ENCODE assay signal across 20 cellular contexts in the genomic region with DNA sequence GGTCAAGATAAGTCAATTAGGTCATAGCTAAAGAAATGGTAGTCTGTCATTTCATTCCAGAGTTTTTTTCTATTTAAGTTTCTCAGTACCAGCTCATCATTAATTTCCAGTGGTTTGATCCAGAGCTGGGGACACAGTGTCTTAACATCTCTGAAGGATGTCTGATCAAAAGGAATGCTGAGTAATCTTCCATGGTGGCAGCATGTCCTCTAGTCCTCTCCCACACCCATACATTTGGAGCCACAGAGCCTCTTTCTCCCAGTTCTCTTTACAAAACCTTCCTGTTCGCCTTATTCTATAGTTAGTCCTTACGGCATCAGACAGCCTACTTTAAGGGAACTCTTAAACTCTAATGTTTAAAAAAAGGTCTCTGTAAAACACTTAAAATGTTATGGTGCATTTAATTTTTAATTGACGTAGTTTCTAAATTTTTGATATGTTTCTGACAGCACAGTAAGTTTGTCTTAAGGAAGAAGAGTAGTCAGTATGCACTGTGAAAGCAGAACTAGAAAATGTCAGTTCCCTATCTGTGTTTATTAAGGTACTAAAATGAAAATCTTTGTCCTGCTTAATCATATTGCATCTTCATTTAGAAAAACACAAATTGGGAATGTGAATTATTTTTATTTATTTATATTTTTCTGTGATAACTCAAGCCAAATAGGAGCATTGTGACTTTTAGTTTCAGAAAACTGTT.
"Had no signal": no experiment of that assay in that cellular context is flagged by ENCODE, and none has a peak within 500 bp of the region (broad histone marks: within the 10 kb centered on the region; RNA-seq: fewer than 3 reads in every experiment).

No MANE protein-coding gene starts in this region.

- H3K9me3 ChIP-seq: psoas muscle, thyroid gland, uterus had no signal

- DNase-seq: activated CD4-positive, alpha-beta T cell treated with anti-CD3 and anti-CD28 coated beads for 4 hours; activated CD8-positive, alpha-beta memory T cell treated with anti-CD3 and anti-CD28 coated beads, Interleukin-2, amount 50 U/mL, for 4 hours; activated CD8-positive, alpha-beta T cell treated with anti-CD3 and anti-CD28 coated beads for 36 hours; activated gamma-delta T cell treated with Interleukin-2 at 50 U/mL for 16 hours; activated naive CD8-positive, alpha-beta T cell treated with anti-CD3 and anti-CD28 coated beads for 36 hours; activated T-cell treated with anti-CD3 and anti-CD28 coated beads, Interleukin-2, amount 50 U/mL, for 72 hours; anterior cingulate cortex; cerebellar nuclear complex; dermis blood vessel endothelial cell; glutamatergic neuron; naive thymus-derived CD8-positive, alpha-beta T cell; nucleus accumbens; psoas muscle; stimulated activated CD4-positive, alpha-beta T cell treated with anti-CD3 and anti-CD28 coated beads, Interleukin-4, amount 100 ng/mL, for 24 hours; T1000; thyroid gland; uterus had no signal

- H3K27ac ChIP-seq: psoas muscle, thyroid gland, uterus, VCaP had no signal

- ATAC-seq: activated CD8-positive, alpha-beta T cell treated with anti-CD3 and anti-CD28 coated beads for 36 hours; activated T-cell treated with anti-CD3 and anti-CD28 coated beads, Interleukin-2, amount 50 U/mL, for 72 hours; esophagus mucosa; naive thymus-derived CD8-positive, alpha-beta T cell; psoas muscle; sciatic nerve had no signal

- H3K36me3 ChIP-seq: thyroid gland, uterus had no signal

- H3K4me3 ChIP-seq: psoas muscle, thyroid gland, uterus had no signal

- H3K27me3 ChIP-seq: thyroid gland, uterus had no signal

- H3K9me3 Mint-ChIP-seq: activated CD8-positive, alpha-beta T cell treated with anti-CD3 and anti-CD28 coated beads for 36 hours; activated naive CD8-positive, alpha-beta T cell treated with anti-CD3 and anti-CD28 coated beads for 36 hours; activated T-cell treated with anti-CD3 and anti-CD28 coated beads, Interleukin-2, amount 50 U/mL, for 72 hours had no signal

- H3K27ac Mint-ChIP-seq: activated CD8-positive, alpha-beta T cell treated with anti-CD3 and anti-CD28 coated beads for 36 hours; activated naive CD8-positive, alpha-beta T cell treated with anti-CD3 and anti-CD28 coated beads for 36 hours; activated T-cell treated with anti-CD3 and anti-CD28 coated beads, Interleukin-2, amount 50 U/mL, for 72 hours; naive thymus-derived CD8-positive, alpha-beta T cell had no signal

- H3K4me1 ChIP-seq: psoas muscle, thyroid gland, uterus had no signal

- H3K27me3 Mint-ChIP-seq: activated CD8-positive, alpha-beta T cell treated with anti-CD3 and anti-CD28 coated beads for 36 hours; activated naive CD8-positive, alpha-beta T cell treated with anti-CD3 and anti-CD28 coated beads for 36 hours; naive thymus-derived CD8-positive, alpha-beta T cell had no signal

- H3K4me1 Mint-ChIP-seq: activated naive CD8-positive, alpha-beta T cell treated with anti-CD3 and anti-CD28 coated beads for 36 hours had no signal

- H3K4me3 Mint-ChIP-seq: activated CD8-positive, alpha-beta T cell treated with anti-CD3 and anti-CD28 coated beads for 36 hours; activated naive CD8-positive, alpha-beta T cell treated with anti-CD3 and anti-CD28 coated beads for 36 hours; activated T-cell treated with anti-CD3 and anti-CD28 coated beads, Interleukin-2, amount 50 U/mL, for 72 hours; naive thymus-derived CD8-positive, alpha-beta T cell had no signal
